8 cellular contexts compared by ENCODE assay signal in the genomic region with DNA sequence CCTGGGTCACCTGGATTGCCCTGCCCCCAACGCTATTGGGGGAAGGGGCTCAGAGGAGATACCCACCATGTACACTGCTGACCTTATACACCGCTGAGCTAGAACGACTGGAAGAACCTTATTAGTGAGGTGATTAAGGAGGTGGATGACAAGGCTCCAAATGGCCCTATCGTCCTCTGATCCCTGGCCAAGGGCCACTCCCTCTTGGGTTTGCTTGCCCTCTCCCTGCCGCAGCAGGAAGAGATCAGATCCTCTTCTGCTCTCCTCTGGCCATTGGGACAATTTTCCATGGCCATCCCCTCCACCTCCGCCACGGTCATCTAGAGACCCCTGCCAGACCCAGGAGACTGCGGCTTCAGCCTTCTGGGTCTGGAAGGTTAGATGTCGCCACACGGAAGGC. TPM values are rescaled to one million over a fixed set of nuclear protein-coding genes. Genes with fewer than 3 reads are reported as not detected.
DNase-seq lines count a peak whose midpoint lies in the region; ATAC-seq and TF ChIP-seq lines count a peak whose summit lies in the region.

No MANE protein-coding gene starts in this region.

- no peaks in the 10 kb centered on the region for H3K9me2 ChIP-seq in SK-N-SH

- no peaks in the 10 kb centered on the region for H3K9me3 ChIP-seq in SK-N-SH
- H3K9me3 ChIP-seq in suprapubic skin = no peaks in the 10 kb centered on the region

- H3K4me3 ChIP-seq in SK-N-SH (ENCODE audit: low read depth in 2 of 2, low read length in 1 of 2) (peak overlapping the region; percentile 74 to 79), suprapubic skin (peak overlapping the region; percentile 70)

- 55% methylated on average over 9 of the region's 10 CpGs for WGBS in SK-N-SH (ENCODE audit: low lambda C conversion rate)
- WGBS in suprapubic skin = 81% methylated on average over 6 of the region's 10 CpGs

- peaks cover 37 to 49% of the 10 kb centered on the region in 2 experiments for H3K36me3 ChIP-seq in SK-N-SH (replicated peaks in 1 of 2; ENCODE audit: control insufficient read depth in 1 of 2, insufficient read depth in 2 of 2, low read length in 1 of 2)
- peaks cover 32% of the 10 kb centered on the region for H3K36me3 ChIP-seq in suprapubic skin

- H3K4me1 ChIP-seq in SK-N-SH (ENCODE audit: control insufficient read depth in 1 of 2, insufficient read depth in 2 of 2, low read depth in 1 of 2, low read length in 1 of 2) (peaks cover 0 to 16% of the 10 kb centered on the region in 2 experiments; a peak in 1 of 4 replicates), suprapubic skin (peaks cover 16% of the 10 kb centered on the region)

- TF ChIP-seq RAD21 in SK-N-SH (IDR thresholded peaks at IDR 0.05; ENCODE audit: low read length) = no peak

- CTCF ChIA-PET in SK-N-SH (lab: Yijun Ruan, JAX) = interaction anchor here (1.1 to 1.9 kb wide), 2 partner anchors 43 to 136 kb away, joined by 4 read pairs; no protein-coding TSS in a partner anchor

- no peak for ATAC-seq in SK-N-SH treated with all-trans-retinoic acid at 6 μM for 48 hours

- TF ChIP-seq EP300 in SK-N-SH (IDR thresholded peaks at IDR 0.05; ENCODE audit: borderline replicate concordance in 1 of 2, low read depth in 1 of 2, low read length in 1 of 2) = no peak
- no peak for TF ChIP-seq EP300 in suprapubic skin (IDR thresholded peaks at IDR 0.05)

- H3K27ac ChIP-seq in SK-N-SH (ENCODE audit: low read depth in 2 of 2, low read length in 1 of 2) (peak overlapping the region in 1 of 2 experiments; percentile 80; a peak in 1 of 4 replicates), angular gyrus (ENCODE audit: low read depth, low read length) (peak overlapping the region; percentile 84), layer of hippocampus (ENCODE audit: low read depth, low read length) (peak overlapping the region; percentile 88), suprapubic skin (peak overlapping the region; percentile 85)

- peak overlapping the region; percentile 93 for H3K4me2 ChIP-seq in SK-N-SH

- H3K79me2 ChIP-seq in SK-N-SH (ENCODE audit: insufficient read depth) = no peaks in the 10 kb centered on the region; the same call in 1 of the 2 replicates

- H3K9ac ChIP-seq in SK-N-SH = peak overlapping the region; percentile 80

- TF ChIP-seq POLR2A in suprapubic skin (IDR thresholded peaks at IDR 0.05) = no peak

- H2AFZ ChIP-seq in SK-N-SH (ENCODE audit: low read depth) = peak overlapping the region; percentile 84; the same call in 1 of the 2 replicates

- no peaks in the 10 kb centered on the region for H3K27me3 ChIP-seq in SK-N-SH (ENCODE audit: insufficient read depth)
- H3K27me3 ChIP-seq in layer of hippocampus (ENCODE audit: control insufficient read depth, insufficient read depth, low read length) = no peaks in the 10 kb centered on the region
- H3K27me3 ChIP-seq in suprapubic skin = no peaks in the 10 kb centered on the region

- H4K20me1 ChIP-seq in SK-N-SH (ENCODE audit: insufficient read depth) = no peaks in the 10 kb centered on the region

- H3F3A ChIP-seq in SK-N-SH (replicated peaks; ENCODE audit: insufficient read depth) = peaks cover 14% of the 10 kb centered on the region

- POLR2A ChIA-PET in SK-N-SH (lab: Yijun Ruan, JAX) = interaction anchor here (2.6 kb wide), 1 partner anchor 37 kb away, joined by 8 read pairs; a partner anchor contains a TSS

- TF ChIP-seq CTCF in SK-N-SH (IDR thresholded peaks at IDR 0.05) (no peak), suprapubic skin (IDR thresholded peaks at IDR 0.05) (no peak)

- DNase-seq in SK-N-SH = no peak
- DNase-seq in suprapubic skin (ENCODE audit: low spot score in 2 of 2) = no peak
- no peak for DNase-seq in effector CD4-positive, alpha-beta T cell
- DNase-seq in ecto neural progenitor cell (ENCODE audit: low spot score) = no peak
- DNase-seq in stimulated activated naive CD4-positive, alpha-beta T cell (lab: John Stamatoyannopoulos, UW) = no peak

TF ChIP-seq in SK-N-SH, 30 proteins besides CTCF, POLR2A, EP300 and RAD21:
- TF ChIP-seq, protein P1, sequence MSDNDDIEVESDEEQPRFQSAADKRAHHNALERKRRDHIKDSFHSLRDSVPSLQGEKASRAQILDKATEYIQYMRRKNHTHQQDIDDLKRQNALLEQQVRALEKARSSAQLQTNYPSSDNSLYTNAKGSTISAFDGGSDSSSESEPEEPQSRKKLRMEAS (IDR thresholded peaks at IDR 0.05; ENCODE audit: low read depth) = no peak
- TF ChIP-seq NRF1 (IDR thresholded peaks at IDR 0.05; ENCODE audit: low read depth, low read length) = no peak
- TF ChIP-seq, protein P2, sequence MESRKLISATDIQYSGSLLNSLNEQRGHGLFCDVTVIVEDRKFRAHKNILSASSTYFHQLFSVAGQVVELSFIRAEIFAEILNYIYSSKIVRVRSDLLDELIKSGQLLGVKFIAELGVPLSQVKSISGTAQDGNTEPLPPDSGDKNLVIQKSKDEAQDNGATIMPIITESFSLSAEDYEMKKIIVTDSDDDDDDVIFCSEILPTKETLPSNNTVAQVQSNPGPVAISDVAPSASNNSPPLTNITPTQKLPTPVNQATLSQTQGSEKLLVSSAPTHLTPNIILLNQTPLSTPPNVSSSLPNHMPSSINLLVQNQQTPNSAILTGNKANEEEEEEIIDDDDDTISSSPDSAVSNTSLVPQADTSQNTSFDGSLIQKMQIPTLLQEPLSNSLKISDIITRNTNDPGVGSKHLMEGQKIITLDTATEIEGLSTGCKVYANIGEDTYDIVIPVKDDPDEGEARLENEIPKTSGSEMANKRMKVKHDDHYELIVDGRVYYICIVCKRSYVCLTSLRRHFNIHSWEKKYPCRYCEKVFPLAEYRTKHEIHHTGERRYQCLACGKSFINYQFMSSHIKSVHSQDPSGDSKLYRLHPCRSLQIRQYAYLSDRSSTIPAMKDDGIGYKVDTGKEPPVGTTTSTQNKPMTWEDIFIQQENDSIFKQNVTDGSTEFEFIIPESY (IDR thresholded peaks at IDR 0.05; ENCODE audit: borderline replicate concordance, low read depth) = no peak
- TF ChIP-seq RXRA (IDR thresholded peaks at IDR 0.05; ENCODE audit: borderline replicate concordance, low read depth) = no peak

TF ChIP-seq in SK-N-SH treated with all-trans-retinoic acid at 6 μM for 48 hours, 23 proteins besides CTCF, POLR2A, EP300 and RAD21 (continues in another document):
- TF ChIP-seq, protein P3, sequence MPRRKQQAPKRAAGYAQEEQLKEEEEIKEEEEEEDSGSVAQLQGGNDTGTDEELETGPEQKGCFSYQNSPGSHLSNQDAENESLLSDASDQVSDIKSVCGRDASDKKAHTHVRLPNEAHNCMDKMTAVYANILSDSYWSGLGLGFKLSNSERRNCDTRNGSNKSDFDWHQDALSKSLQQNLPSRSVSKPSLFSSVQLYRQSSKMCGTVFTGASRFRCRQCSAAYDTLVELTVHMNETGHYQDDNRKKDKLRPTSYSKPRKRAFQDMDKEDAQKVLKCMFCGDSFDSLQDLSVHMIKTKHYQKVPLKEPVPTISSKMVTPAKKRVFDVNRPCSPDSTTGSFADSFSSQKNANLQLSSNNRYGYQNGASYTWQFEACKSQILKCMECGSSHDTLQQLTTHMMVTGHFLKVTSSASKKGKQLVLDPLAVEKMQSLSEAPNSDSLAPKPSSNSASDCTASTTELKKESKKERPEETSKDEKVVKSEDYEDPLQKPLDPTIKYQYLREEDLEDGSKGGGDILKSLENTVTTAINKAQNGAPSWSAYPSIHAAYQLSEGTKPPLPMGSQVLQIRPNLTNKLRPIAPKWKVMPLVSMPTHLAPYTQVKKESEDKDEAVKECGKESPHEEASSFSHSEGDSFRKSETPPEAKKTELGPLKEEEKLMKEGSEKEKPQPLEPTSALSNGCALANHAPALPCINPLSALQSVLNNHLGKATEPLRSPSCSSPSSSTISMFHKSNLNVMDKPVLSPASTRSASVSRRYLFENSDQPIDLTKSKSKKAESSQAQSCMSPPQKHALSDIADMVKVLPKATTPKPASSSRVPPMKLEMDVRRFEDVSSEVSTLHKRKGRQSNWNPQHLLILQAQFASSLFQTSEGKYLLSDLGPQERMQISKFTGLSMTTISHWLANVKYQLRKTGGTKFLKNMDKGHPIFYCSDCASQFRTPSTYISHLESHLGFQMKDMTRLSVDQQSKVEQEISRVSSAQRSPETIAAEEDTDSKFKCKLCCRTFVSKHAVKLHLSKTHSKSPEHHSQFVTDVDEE (CRISPR knock-in tag; IDR thresholded peaks at IDR 0.05) = no peak
- TF ChIP-seq ZNF8 (CRISPR knock-in tag; IDR thresholded peaks at IDR 0.05) (no peak), GLIS3 (CRISPR knock-in tag; IDR thresholded peaks at IDR 0.05) (no peak)
- TF ChIP-seq, protein P4, sequence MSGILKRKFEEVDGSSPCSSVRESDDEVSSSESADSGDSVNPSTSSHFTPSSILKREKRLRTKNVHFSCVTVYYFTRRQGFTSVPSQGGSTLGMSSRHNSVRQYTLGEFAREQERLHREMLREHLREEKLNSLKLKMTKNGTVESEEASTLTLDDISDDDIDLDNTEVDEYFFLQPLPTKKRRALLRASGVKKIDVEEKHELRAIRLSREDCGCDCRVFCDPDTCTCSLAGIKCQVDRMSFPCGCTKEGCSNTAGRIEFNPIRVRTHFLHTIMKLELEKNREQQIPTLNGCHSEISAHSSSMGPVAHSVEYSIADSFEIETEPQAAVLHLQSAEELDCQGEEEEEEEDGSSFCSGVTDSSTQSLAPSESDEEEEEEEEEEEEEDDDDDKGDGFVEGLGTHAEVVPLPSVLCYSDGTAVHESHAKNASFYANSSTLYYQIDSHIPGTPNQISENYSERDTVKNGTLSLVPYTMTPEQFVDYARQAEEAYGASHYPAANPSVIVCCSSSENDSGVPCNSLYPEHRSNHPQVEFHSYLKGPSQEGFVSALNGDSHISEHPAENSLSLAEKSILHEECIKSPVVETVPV (CRISPR knock-in tag; IDR thresholded peaks at IDR 0.05) = no peak

RNA-seq across cellular contexts. Expression of a gene that starts 1.2 kb away (rescaled TPM):
- 9.0 and 12.5 TPM in 2 replicates for polyA plus RNA-seq in SK-N-SH (2012; rRNA removed)
- 7.3 and 7.8 TPM in 2 replicates for polyA plus RNA-seq in SK-N-SH (2012; cell fraction: cytosol; rRNA removed)
- polyA plus RNA-seq in SK-N-SH (2012; cell fraction: nucleus; rRNA removed) = 24.3 and 31.8 TPM in 2 replicates
- total RNA-seq in suprapubic skin = 10 to 100 TPM in 3 of 4 donors, 1 to 10 TPM in 1; 9.1 to 33.3 (median 23.1) TPM

RNA-seq across cellular contexts. Expression of a gene that starts 7.2 kb away (rescaled TPM):
- 1.6 and 2.3 TPM in 2 replicates for polyA plus RNA-seq in SK-N-SH (2012; rRNA removed)
- polyA plus RNA-seq in SK-N-SH (2012; cell fraction: cytosol; rRNA removed) = 1.6 and 2.0 TPM in 2 replicates
- polyA plus RNA-seq in SK-N-SH (2012; cell fraction: nucleus; rRNA removed) = 2.2 and 2.7 TPM in 2 replicates
- 1 to 10 TPM; 1.4 to 4.8 (median 2.6) TPM for total RNA-seq in suprapubic skin

RNA-seq across cellular contexts. Expression of a gene that starts 36.8 kb away (rescaled TPM):
- polyA plus RNA-seq in SK-N-SH (2012; rRNA removed) = 32.8 and 40.4 TPM in 2 replicates
- 32.3 and 33.4 TPM in 2 replicates for polyA plus RNA-seq in SK-N-SH (2012; cell fraction: cytosol; rRNA removed)
- 73.1 and 78.0 TPM in 2 replicates for polyA plus RNA-seq in SK-N-SH (2012; cell fraction: nucleus; rRNA removed)
- total RNA-seq in suprapubic skin = 10 to 100 TPM; 31.9 to 57.1 (median 36.8) TPM

RNA-seq across cellular contexts. Expression of a gene that starts 48.9 kb away (rescaled TPM):
- polyA plus RNA-seq in SK-N-SH (2012; rRNA removed) = 1.4 TPM in 2 replicates
- 0.75 and 0.76 TPM in 2 replicates for polyA plus RNA-seq in SK-N-SH (2012; cell fraction: cytosol; rRNA removed)
- polyA plus RNA-seq in SK-N-SH (2012; cell fraction: nucleus; rRNA removed) = 0.91 and 1.00 TPM in 2 replicates
- total RNA-seq in suprapubic skin = 1 to 10 TPM; 1.6 to 3.2 (median 2.6) TPM
